ENCODE assay signal across 2 cellular contexts in genomic region chr17:37361543-37361942, GRCh38.
TF ChIP-seq lines count a peak whose summit lies in the region.

No MANE protein-coding gene starts in this region.

TF ChIP-seq in A549, 52 proteins besides CTCF, POLR2A, EP300 and RAD21:
- TF ChIP-seq NFE2L2 (conservative IDR thresholded peaks at IDR 0.05; ENCODE audit: low read length) (no peak), HOXB5 (CRISPR knock-in tag; IDR thresholded peaks at IDR 0.05) (no peak), POLR2AphosphoS2 (conservative IDR thresholded peaks at IDR 0.05; ENCODE audit: low read length) (no peak), BHLHE40 (IDR thresholded peaks at IDR 0.05; ENCODE audit: low read depth, low read length) (no peak)

TF ChIP-seq in IMR-90, 13 proteins besides CTCF, POLR2A, EP300 and RAD21:
- no peak for TF ChIP-seq CHD1 (IDR thresholded peaks at IDR 0.05; ENCODE audit: low read depth, low read length)
- no peak for TF ChIP-seq NFE2L2 (IDR thresholded peaks at IDR 0.05; ENCODE audit: low read depth, low read length)
